In the genomic region with DNA sequence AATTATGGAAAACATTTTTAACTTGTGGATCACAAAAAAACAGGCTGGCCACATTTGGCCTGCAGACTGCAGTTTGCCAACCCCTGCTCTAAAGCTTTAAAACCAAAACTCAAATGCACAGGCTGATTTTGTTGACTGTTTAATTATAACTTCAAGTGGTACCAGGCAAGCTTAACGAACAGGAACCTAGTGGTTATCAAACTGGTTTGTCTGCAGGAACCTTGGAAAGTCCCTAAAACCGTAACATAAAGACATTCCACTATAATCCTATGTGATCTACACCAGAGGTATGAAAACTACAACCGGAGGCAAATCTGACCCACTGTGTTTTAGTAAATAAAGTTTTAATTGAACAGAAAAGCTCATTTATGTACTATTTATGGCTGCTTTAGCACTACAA, we compare ENCODE assay signal across 8 cellular contexts. TPM values are rescaled to one million over a fixed set of nuclear protein-coding genes. Genes with fewer than 3 reads are reported as not detected.
DNase-seq lines count a peak whose midpoint lies in the region; FAIRE-seq and TF ChIP-seq lines count a peak whose summit lies in the region.

No MANE protein-coding gene starts in this region.

- FAIRE-seq in frontal cortex (lab: Jason Lieb, UNC), result no peak

- H3K4me3 ChIP-seq in lower leg skin (ENCODE audit: low read depth, poor library complexity, severe bottlenecking), result no peak overlapping the region

- H3K27me3 Mint-ChIP-seq in IgD-negative memory B cell, result no peaks in the 10 kb centered on the region

- peaks cover 3% of the 10 kb centered on the region for H3K36me3 Mint-ChIP-seq in IgD-negative memory B cell

- H3K9me3 Mint-ChIP-seq in IgD-negative memory B cell, result no peaks in the 10 kb centered on the region

- TF ChIP-seq CTCF in GM10266 (IDR thresholded peaks at IDR 0.05; ENCODE audit: control insufficient read depth, insufficient read depth, low read depth, missing control alignments) (no peak), GM20000 (IDR thresholded peaks at IDR 0.05; ENCODE audit: extremely low read depth, missing control alignments) (no peak), lower leg skin (IDR thresholded peaks at IDR 0.05) (no peak)

- intact Hi-C loops in lower leg skin (cut with DNase I; ENCODE audit: low total_unique reads), result no loop called here

- H3K27ac Mint-ChIP-seq in IgD-negative memory B cell, result peak overlapping the region; percentile 83 to 98 (median 96)

- WGBS in lower leg skin, 2 donors, result 27 to 31% methylated on average over 3 of the region's 3 CpGs

- peak overlapping the region; percentile 65 to 88 (median 82) for H3K4me3 Mint-ChIP-seq in IgD-negative memory B cell

- no peak overlapping the region for H3K27ac ChIP-seq in epithelial cell of prostate

- peaks cover 67 to 70% (median 70%) of the 10 kb centered on the region in 3 donors for H3K4me1 Mint-ChIP-seq in IgD-negative memory B cell

- peak; percentile 59 for DNase-seq in GM10266 (ENCODE audit: extremely low spot score)
- peak; percentile 44 for DNase-seq in GM20000 (ENCODE audit: low spot score)
- DNase-seq in epithelial cell of prostate (ENCODE audit: low read depth, low spot score), result peak; percentile 36
- no peak for DNase-seq in 8988T
- no peak for DNase-seq in frontal cortex (ENCODE audit: low spot score in 2 of 2)
- DNase-seq in lower leg skin (ENCODE audit: low spot score in 2 of 2), result no peak
- no peak for DNase-seq in cerebellum (ENCODE audit: low spot score)

- no peak for TF ChIP-seq POLR2A in lower leg skin (IDR thresholded peaks at IDR 0.05)

RNA-seq across cellular contexts. Expression of a gene that starts 52.4 kb away (rescaled TPM):
- polyA plus RNA-seq in IgD-negative memory B cell, result 23.6 TPM
- total RNA-seq in frontal cortex, result 283 TPM
- 10 to 100 TPM; 51.6 to 91.1 (median 66.0) TPM for total RNA-seq in lower leg skin
- total RNA-seq in cerebellum, result 187 TPM

Comparison
In these comparisons a context has a peak if more than half of its experiments do, and no peak if none do; other contexts are left out.
1. DNase-seq: peak in GM10266 (single experiment), GM20000 (single experiment) and epithelial cell of prostate (single experiment); none in 8988T (single experiment), frontal cortex (0 of 2), lower leg skin (0 of 2) and cerebellum (single experiment).